In genomic region chr21:42746593-42747266, GRCh38 we compare ENCODE assay signal across 8 cellular contexts.
DNase-seq lines count a peak whose midpoint lies in the region; ATAC-seq and TF ChIP-seq lines count a peak whose summit lies in the region.

No MANE protein-coding gene starts in this region.

- intact Hi-C loops in Right ventricle myocardium superior (cut with DNase I) = loop anchor here (10.0 kb wide), 1 partner anchor 92 kb away; the partner anchor contains the start of gene PDE9A

- DNase-seq in KG1 (lab: John Stamatoyannopoulos, UW) (peak; percentile 22), Right ventricle myocardium superior (peak; percentile 78), SHP77 treated with DMSO at 0.1 percent for 48 hours (lab: John Stamatoyannopoulos, UW) (no peak), islet precursor cell (no peak), GM10248 (ENCODE audit: extremely low spot score) (no peak), NCI-H1048 (lab: John Stamatoyannopoulos, UW) (no peak)
- peak; percentile 22 for DNase-seq in activated CD8-positive, alpha-beta memory T cell treated with anti-CD3 and anti-CD28 coated beads, Interleukin-2, amount 50 U/mL, for 1 hour (ENCODE audit: extremely low read depth)
- DNase-seq in stimulated activated CD4-positive, alpha-beta T cell treated with anti-CD3 and anti-CD28 coated beads, Interleukin-2, amount 100 ng/mL, for 24 hours = peak; percentile 30

- POLR2A ChIA-PET in GM10248 (lab: Yijun Ruan, JAX) = no interaction called here

- CTCF ChIA-PET in GM10248 (lab: Yijun Ruan, JAX) = no interaction called here

- TF ChIP-seq CTCF in GM10248 (IDR thresholded peaks at IDR 0.05; ENCODE audit: control extremely low read depth, extremely low read depth, low read depth, missing control alignments) = no peak

- no peak for ATAC-seq in Right ventricle myocardium superior (ENCODE audit: poor library complexity)

Comparison
In these comparisons a context has a peak if more than half of its experiments do, and no peak if none do; other contexts are left out.
1. DNase-seq: peak in KG1 (single experiment), activated CD8-positive, alpha-beta memory T cell treated with anti-CD3 and anti-CD28 coated beads, Interleukin-2, amount 50 U/mL, for 1 hour (single experiment), Right ventricle myocardium superior (single experiment) and stimulated activated CD4-positive, alpha-beta T cell treated with anti-CD3 and anti-CD28 coated beads, Interleukin-2, amount 100 ng/mL, for 24 hours (2 of 2); none in SHP77 treated with DMSO at 0.1 percent for 48 hours (single experiment), islet precursor cell (single experiment), GM10248 (single experiment) and NCI-H1048 (single experiment).